Comparison of ENCODE assay signal across 7 cellular contexts in the genomic region with DNA sequence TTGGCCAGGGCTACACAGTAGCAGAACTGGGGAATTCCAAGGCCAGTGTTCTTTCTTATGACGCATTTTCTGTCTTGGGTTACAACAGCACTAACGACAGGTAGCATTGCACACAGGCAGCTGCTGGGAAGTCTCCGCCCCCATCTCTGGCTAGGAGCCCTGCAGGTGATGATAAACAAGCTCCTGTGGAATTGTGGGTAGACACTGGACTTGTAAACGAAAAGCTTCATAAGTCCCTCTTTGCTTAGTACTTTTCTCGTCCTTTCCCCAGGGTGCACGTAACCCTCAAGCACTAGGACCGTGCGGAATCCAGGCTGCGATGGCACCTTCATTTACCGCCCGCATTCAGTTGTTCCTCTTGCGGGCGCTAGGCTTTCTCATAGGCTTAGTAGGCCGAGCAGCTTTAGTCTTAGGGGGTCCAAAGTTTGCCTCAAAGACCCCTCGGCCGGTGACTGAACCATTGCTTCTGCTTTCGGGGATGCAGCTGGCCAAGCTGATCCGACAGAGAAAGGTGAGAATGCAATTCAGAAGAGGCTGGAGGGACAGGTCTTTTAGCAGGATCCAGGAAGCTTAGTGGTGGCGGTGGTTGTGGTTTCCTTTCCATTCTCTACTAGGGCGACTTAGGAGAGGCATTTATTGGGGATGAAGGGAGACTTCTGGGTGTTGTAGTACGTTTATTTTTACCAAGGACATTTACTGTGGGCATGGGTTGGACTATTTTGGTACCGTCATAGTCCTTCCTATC. TPM values are rescaled to one million over a fixed set of nuclear protein-coding genes. Genes with fewer than 3 reads are reported as not detected.
DNase-seq lines count a peak whose midpoint lies in the region; ATAC-seq and TF ChIP-seq lines count a peak whose summit lies in the region.

A gene with protein sequence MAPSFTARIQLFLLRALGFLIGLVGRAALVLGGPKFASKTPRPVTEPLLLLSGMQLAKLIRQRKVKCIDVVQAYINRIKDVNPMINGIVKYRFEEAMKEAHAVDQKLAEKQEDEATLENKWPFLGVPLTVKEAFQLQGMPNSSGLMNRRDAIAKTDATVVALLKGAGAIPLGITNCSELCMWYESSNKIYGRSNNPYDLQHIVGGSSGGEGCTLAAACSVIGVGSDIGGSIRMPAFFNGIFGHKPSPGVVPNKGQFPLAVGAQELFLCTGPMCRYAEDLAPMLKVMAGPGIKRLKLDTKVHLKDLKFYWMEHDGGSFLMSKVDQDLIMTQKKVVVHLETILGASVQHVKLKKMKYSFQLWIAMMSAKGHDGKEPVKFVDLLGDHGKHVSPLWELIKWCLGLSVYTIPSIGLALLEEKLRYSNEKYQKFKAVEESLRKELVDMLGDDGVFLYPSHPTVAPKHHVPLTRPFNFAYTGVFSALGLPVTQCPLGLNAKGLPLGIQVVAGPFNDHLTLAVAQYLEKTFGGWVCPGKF (plus strand): TSS at position 200 of the 745 bp plus-strand sequence. CDS start 120 bp downstream, at position 320.

- H3K9ac ChIP-seq in skeletal muscle tissue (ENCODE audit: low read depth in 1 of 3, low read length in 3 of 3) = no peak within 1 kb of the TSS

- DNase-seq in NCI-H2081 treated with DMSO at 0.1 percent for 48 hours (lab: John Stamatoyannopoulos, UW) = peak; percentile 64
- DNase-seq in activated CD8-positive, alpha-beta T cell treated with anti-CD3 and anti-CD28 coated beads for 36 hours = peak; percentile 56
- DNase-seq in esophagus muscularis mucosa (ENCODE audit: extremely low spot score) = no peak
- DNase-seq in DMS114 treated with DMSO at 0.1 percent for 48 hours (lab: John Stamatoyannopoulos, UW; ENCODE audit: unreplicated experiment) = no peak

- intact Hi-C loops in activated CD8-positive, alpha-beta T cell treated with anti-CD3 and anti-CD28 coated beads for 36 hours (cut with micrococcal nuclease) = no loop called here
- intact Hi-C loops in esophagus muscularis mucosa (cut with DNase I) = no loop called here

- peak; percentile 85 for ATAC-seq in GM18873 (IDR thresholded peaks at IDR 0.05; ENCODE audit: low FRiP score, unreplicated experiment)
- peak; percentile 75 for ATAC-seq in HG02970 (IDR thresholded peaks at IDR 0.05; ENCODE audit: low FRiP score, unreplicated experiment)
- ATAC-seq in activated CD8-positive, alpha-beta T cell treated with anti-CD3 and anti-CD28 coated beads for 36 hours = peak; percentile 79

- H3K4me3 ChIP-seq in esophagus muscularis mucosa = peak within 1 kb of the TSS; percentile 40 to 51 (median 42)
- peak within 1 kb of the TSS; percentile 24 to 49 (median 38) for H3K4me3 ChIP-seq in skeletal muscle tissue (ENCODE audit: low read length in 3 of 3)

- CTCF ChIA-PET in activated CD8-positive, alpha-beta T cell treated with anti-CD3 and anti-CD28 coated beads for 36 hours (lab: Charles Lee) = no interaction called here

- no peaks in the 10 kb centered on the region for H3K36me3 Mint-ChIP-seq in activated CD8-positive, alpha-beta T cell treated with anti-CD3 and anti-CD28 coated beads for 36 hours (ENCODE audit: low read depth)

- no peaks in the 10 kb centered on the region for H3K9me3 Mint-ChIP-seq in activated CD8-positive, alpha-beta T cell treated with anti-CD3 and anti-CD28 coated beads for 36 hours

- WGBS in esophagus muscularis mucosa = 31% methylated on average over 22 of the region's 22 CpGs

- H3K27ac ChIP-seq in esophagus muscularis mucosa (replicated peaks in 1 of 4) = no peak within 1 kb of the TSS
- no peak within 1 kb of the TSS for H3K27ac ChIP-seq in skeletal muscle tissue (ENCODE audit: low read depth, low read length)

- POLR2A ChIA-PET in activated CD8-positive, alpha-beta T cell treated with anti-CD3 and anti-CD28 coated beads for 36 hours (lab: Charles Lee) = no interaction called here

- H3K4me1 ChIP-seq in esophagus muscularis mucosa (peaks cover 0 to 6% (median 0%) of the 10 kb centered on the region in 4 donors), skeletal muscle tissue (ENCODE audit: control insufficient read depth in 3 of 3, insufficient read depth in 3 of 3, low read length in 3 of 3) (no peaks in the 10 kb centered on the region)

- H3K9me3 ChIP-seq in esophagus muscularis mucosa = peaks cover 0 to 5% (median 0%) of the 10 kb centered on the region in 4 donors
- H3K9me3 ChIP-seq in skeletal muscle tissue (ENCODE audit: control insufficient read depth in 3 of 3, low read length in 3 of 3) = no peaks in the 10 kb centered on the region

- TF ChIP-seq CTCF in activated CD8-positive, alpha-beta T cell treated with anti-CD3 and anti-CD28 coated beads for 36 hours (IDR thresholded peaks at IDR 0.05) = no peak
- TF ChIP-seq CTCF in esophagus muscularis mucosa (IDR thresholded peaks at IDR 0.05) = peak in 1 of 3 experiments; percentile 3

- H3K4me1 Mint-ChIP-seq in activated CD8-positive, alpha-beta T cell treated with anti-CD3 and anti-CD28 coated beads for 36 hours (ENCODE audit: low read depth) = peaks cover 24% of the 10 kb centered on the region

- H3K27ac Mint-ChIP-seq in activated CD8-positive, alpha-beta T cell treated with anti-CD3 and anti-CD28 coated beads for 36 hours = peak within 1 kb of the TSS; percentile 88

- peak within 1 kb of the TSS; percentile 76 for H3K4me3 Mint-ChIP-seq in activated CD8-positive, alpha-beta T cell treated with anti-CD3 and anti-CD28 coated beads for 36 hours

- no peak for TF ChIP-seq POLR2A in esophagus muscularis mucosa (IDR thresholded peaks at IDR 0.05; ENCODE audit: low read depth)

- H3K27me3 ChIP-seq in esophagus muscularis mucosa = no peaks in the 10 kb centered on the region
- H3K27me3 ChIP-seq in skeletal muscle tissue (ENCODE audit: control insufficient read depth in 3 of 3, insufficient read depth in 3 of 3, low read length in 3 of 3) = peaks cover 0 to 5% (median 0%) of the 10 kb centered on the region in 3 donors

- H3K36me3 ChIP-seq in esophagus muscularis mucosa = no peaks in the 10 kb centered on the region
- H3K36me3 ChIP-seq in skeletal muscle tissue (ENCODE audit: control insufficient read depth in 3 of 3, insufficient read depth in 3 of 3, low read length in 3 of 3) = no peaks in the 10 kb centered on the region

- H3K27me3 Mint-ChIP-seq in activated CD8-positive, alpha-beta T cell treated with anti-CD3 and anti-CD28 coated beads for 36 hours = no peaks in the 10 kb centered on the region

- no peak for TF ChIP-seq EP300 in esophagus muscularis mucosa (IDR thresholded peaks at IDR 0.05)

RNA-seq across cellular contexts. Expression of the gene that starts here (rescaled TPM):
- 1 to 10 TPM; 1.3 to 1.7 TPM for total RNA-seq in activated CD8-positive, alpha-beta T cell treated with anti-CD3 and anti-CD28 coated beads for 36 hours
- total RNA-seq in esophagus muscularis mucosa (1 to 10 TPM in 1 of 4 donors, under 1 TPM in 3; 0.42 to 1.8 (median 0.72) TPM), skeletal muscle tissue (not detected)

Comparison
In these comparisons a context has a peak if more than half of its experiments do, and no peak if none do; other contexts are left out.
1. DNase-seq: peak in NCI-H2081 treated with DMSO at 0.1 percent for 48 hours (single experiment) and activated CD8-positive, alpha-beta T cell treated with anti-CD3 and anti-CD28 coated beads for 36 hours (single experiment); none in esophagus muscularis mucosa (single experiment) and DMS114 treated with DMSO at 0.1 percent for 48 hours (single experiment).
2. Peak in every context shown above with its lines, with median percentiles within 50 percentile points of each other: ATAC-seq.